Comparison of ENCODE assay signal across 22 cellular contexts in genomic region chr5:952597-953271, GRCh38. TPM values are rescaled to one million over a fixed set of nuclear protein-coding genes. Genes with fewer than 3 reads are reported as not detected.
"Had no signal": no experiment of that assay in that cellular context is flagged by ENCODE, and none has a peak within 500 bp of the region (broad histone marks: within the 10 kb centered on the region; RNA-seq: fewer than 3 reads in every experiment).

No MANE protein-coding gene starts in this region.

- DNase-seq: effector CD8-positive, alpha-beta T cell; foreskin melanocyte; hippocampal formation; kidney glomerular epithelial cell; mammary epithelial cell; naive thymus-derived CD8-positive, alpha-beta T cell; occipital lobe; psoas muscle; retina; right lobe of liver; stimulated activated CD4-positive, alpha-beta T cell treated with anti-CD3 and anti-CD28 coated beads, Interleukin-15, amount 100 ng/mL, for 24 hours; stimulated activated CD4-positive, alpha-beta T cell treated with anti-CD3 and anti-CD28 coated beads, Interleukin-1b, Interleukin-23, amount 100 ng/mL, for 48 hours; stimulated activated CD4-positive, alpha-beta T cell treated with anti-CD3 and anti-CD28 coated beads, Interleukin-4, amount 100 ng/mL, for 24 hours; tibial artery; uterus had no signal

- H3K27ac Mint-ChIP-seq: stimulated activated memory B cell treated with anti-CD40 and anti-IgM and Interleukin-4, amounts not matched to agents 10 μg/mL and 1 μg/mL and 100 μg/mL, for 72 hours; stimulated activated naive CD8-positive, alpha-beta T cell treated with anti-CD3 and anti-CD28 coated beads, Interleukin-15, Interleukin-2, amounts not matched to agents 100 ng/mL and 50 ng/mL, for 24 hours had no signal

- H3K27me3 ChIP-seq: neural progenitor cell, right lobe of liver, upper lobe of left lung had no signal

- H3K36me3 Mint-ChIP-seq: neural progenitor cell; stimulated activated memory B cell treated with anti-CD40 and anti-IgM and Interleukin-4, amounts not matched to agents 10 μg/mL and 1 μg/mL and 100 μg/mL, for 72 hours had no signal

- H3K4me1 ChIP-seq: neural progenitor cell, parathyroid adenoma had no signal

- H3K4me3 ChIP-seq: coronary artery, mucosa of descending colon, neural progenitor cell, psoas muscle, right lobe of liver, tibial artery, upper lobe of left lung, uterus had no signal

- ATAC-seq: mucosa of descending colon; naive thymus-derived CD8-positive, alpha-beta T cell; psoas muscle; right lobe of liver; stimulated activated memory B cell treated with anti-CD40 and anti-IgM and Interleukin-4, amounts not matched to agents 10 μg/mL and 1 μg/mL and 100 μg/mL, for 72 hours had no signal

- H3K9me3 ChIP-seq: mucosa of descending colon, right lobe of liver, upper lobe of left lung, uterus had no signal

- H3K9me3 Mint-ChIP-seq: stimulated activated naive CD8-positive, alpha-beta T cell treated with anti-CD3 and anti-CD28 coated beads, Interleukin-15, Interleukin-2, amounts not matched to agents 100 ng/mL and 50 ng/mL, for 24 hours had no signal

- H3K4me3 Mint-ChIP-seq: naive thymus-derived CD8-positive, alpha-beta T cell; neural progenitor cell; stimulated activated memory B cell treated with anti-CD40 and anti-IgM and Interleukin-4, amounts not matched to agents 10 μg/mL and 1 μg/mL and 100 μg/mL, for 72 hours; stimulated activated naive CD8-positive, alpha-beta T cell treated with anti-CD3 and anti-CD28 coated beads, Interleukin-15, Interleukin-2, amounts not matched to agents 100 ng/mL and 50 ng/mL, for 24 hours had no signal

- H3K27ac ChIP-seq: coronary artery, neural progenitor cell, parathyroid adenoma, psoas muscle, right lobe of liver, tibial artery, upper lobe of left lung, uterus had no signal

- H3K36me3 ChIP-seq: neural progenitor cell, right lobe of liver, tibial artery, upper lobe of left lung, uterus had no signal

RNA-seq across cellular contexts. Expression of gene NKD2, which starts 55.9 kb away (rescaled TPM):
- total RNA-seq: naive thymus-derived CD8-positive, alpha-beta T cell had no signal
